Comparison of ENCODE assay signal across 24 cellular contexts in genomic region chr1:230517326-230517725, GRCh38.
"Had no signal": no experiment of that assay in that cellular context is flagged by ENCODE, and none has a peak within 500 bp of the region (broad histone marks: within the 10 kb centered on the region; RNA-seq: fewer than 3 reads in every experiment).

No MANE protein-coding gene starts in this region.

- H3K9me3 ChIP-seq: esophagus squamous epithelium, gastroesophageal sphincter, right lobe of liver, tibial artery had no signal

- H3K4me1 Mint-ChIP-seq: activated naive CD8-positive, alpha-beta T cell treated with anti-CD3 and anti-CD28 coated beads for 36 hours; activated T-helper 17 cell treated with anti-CD3 and anti-CD28 coated beads, Interleukin-2, amount 50 U/mL, for 72 hours; immature natural killer cell; memory B cell; stimulated activated effector memory CD8-positive, alpha-beta T cell treated with anti-CD3 and anti-CD28 coated beads, Interleukin-12 subunit alpha, Interleukin-12 subunit beta, amount 100 ng/mL, for 72 hours; stimulated activated naive CD8-positive, alpha-beta T cell treated with anti-CD3 and anti-CD28 coated beads, Interleukin-15, amount 100 ng/mL, for 72 hours had no signal

- H3K4me1 ChIP-seq: esophagus squamous epithelium, gastroesophageal sphincter, parathyroid adenoma, right lobe of liver, tibial artery had no signal

- H3K27ac ChIP-seq: esophagus squamous epithelium, gastroesophageal sphincter, parathyroid adenoma, right lobe of liver, skin epidermis, tibial artery had no signal

- H3K27me3 ChIP-seq: right lobe of liver, tibial artery had no signal

- ATAC-seq: activated T-helper 17 cell treated with anti-CD3 and anti-CD28 coated beads, Interleukin-2, amount 50 U/mL, for 72 hours; gastroesophageal sphincter; right lobe of liver; stimulated activated effector memory CD8-positive, alpha-beta T cell treated with anti-CD3 and anti-CD28 coated beads, Interleukin-12 subunit alpha, Interleukin-12 subunit beta, amount 100 ng/mL, for 72 hours; stimulated activated naive CD8-positive, alpha-beta T cell treated with anti-CD3 and anti-CD28 coated beads, Interleukin-15, amount 100 ng/mL, for 72 hours; WTC11 had no signal

- H3K4me3 Mint-ChIP-seq: activated naive CD8-positive, alpha-beta T cell treated with anti-CD3 and anti-CD28 coated beads for 36 hours; activated T-cell treated with anti-CD3 and anti-CD28 coated beads, Interleukin-2, amount 50 U/mL, for 24 hours; activated T-helper 17 cell treated with anti-CD3 and anti-CD28 coated beads, Interleukin-2, amount 50 U/mL, for 72 hours; endodermal cell; immature natural killer cell; memory B cell; nephron; stimulated activated effector memory CD8-positive, alpha-beta T cell treated with anti-CD3 and anti-CD28 coated beads, Interleukin-12 subunit alpha, Interleukin-12 subunit beta, amount 100 ng/mL, for 72 hours; stimulated activated naive CD8-positive, alpha-beta T cell treated with anti-CD3 and anti-CD28 coated beads, Interleukin-15, amount 100 ng/mL, for 72 hours; T-helper 1 cell treated with Interleukin-12 subunit alpha and Interleukin-12 subunit beta and Interleukin-4 antibody, amounts not matched to agents 30 μg/mL and 1 μg/mL, for 36 hours; WTC11 had no signal

- H3K27ac Mint-ChIP-seq: activated naive CD8-positive, alpha-beta T cell treated with anti-CD3 and anti-CD28 coated beads for 36 hours; activated T-cell treated with anti-CD3 and anti-CD28 coated beads, Interleukin-2, amount 50 U/mL, for 24 hours; activated T-helper 17 cell treated with anti-CD3 and anti-CD28 coated beads, Interleukin-2, amount 50 U/mL, for 72 hours; endodermal cell; immature natural killer cell; memory B cell; stimulated activated effector memory CD8-positive, alpha-beta T cell treated with anti-CD3 and anti-CD28 coated beads, Interleukin-12 subunit alpha, Interleukin-12 subunit beta, amount 100 ng/mL, for 72 hours; stimulated activated naive CD8-positive, alpha-beta T cell treated with anti-CD3 and anti-CD28 coated beads, Interleukin-15, amount 100 ng/mL, for 72 hours; T-helper 1 cell treated with Interleukin-12 subunit alpha and Interleukin-12 subunit beta and Interleukin-4 antibody, amounts not matched to agents 30 μg/mL and 1 μg/mL, for 36 hours; WTC11 had no signal

- H3K36me3 Mint-ChIP-seq: activated naive CD8-positive, alpha-beta T cell treated with anti-CD3 and anti-CD28 coated beads for 36 hours; immature natural killer cell; memory B cell; stimulated activated effector memory CD8-positive, alpha-beta T cell treated with anti-CD3 and anti-CD28 coated beads, Interleukin-12 subunit alpha, Interleukin-12 subunit beta, amount 100 ng/mL, for 72 hours had no signal

- H3K4me3 ChIP-seq: esophagus squamous epithelium, gastroesophageal sphincter, right lobe of liver, skin epidermis, tibial artery had no signal

- H3K9me3 Mint-ChIP-seq: activated naive CD8-positive, alpha-beta T cell treated with anti-CD3 and anti-CD28 coated beads for 36 hours; activated T-cell treated with anti-CD3 and anti-CD28 coated beads, Interleukin-2, amount 50 U/mL, for 24 hours; activated T-helper 17 cell treated with anti-CD3 and anti-CD28 coated beads, Interleukin-2, amount 50 U/mL, for 72 hours; immature natural killer cell; memory B cell; nephron; stimulated activated effector memory CD8-positive, alpha-beta T cell treated with anti-CD3 and anti-CD28 coated beads, Interleukin-12 subunit alpha, Interleukin-12 subunit beta, amount 100 ng/mL, for 72 hours; stimulated activated naive CD8-positive, alpha-beta T cell treated with anti-CD3 and anti-CD28 coated beads, Interleukin-15, amount 100 ng/mL, for 72 hours; T-helper 1 cell treated with Interleukin-12 subunit alpha and Interleukin-12 subunit beta and Interleukin-4 antibody, amounts not matched to agents 30 μg/mL and 1 μg/mL, for 36 hours had no signal

- DNase-seq: activated CD4-positive, alpha-beta T cell treated with anti-CD3 and anti-CD28 coated beads, Interleukin-2, amount 50 U/mL, for 4 hours; activated CD8-positive, alpha-beta memory T cell treated with anti-CD3 and anti-CD28 coated beads for 24 hours; activated CD8-positive, alpha-beta memory T cell treated with anti-CD3 and anti-CD28 coated beads, Interleukin-2, amount 50 U/mL, for 4 hours; activated naive CD8-positive, alpha-beta T cell treated with anti-CD3 and anti-CD28 coated beads for 36 hours; activated T-cell treated with anti-CD3 and anti-CD28 coated beads, Interleukin-2, amount 50 U/mL, for 24 hours; amniotic stem cell; cortex of kidney; esophagus squamous epithelium; immature natural killer cell; right lobe of liver; stimulated activated CD4-positive, alpha-beta T cell treated with anti-CD3 and anti-CD28 coated beads, Interleukin-2, amount 100 ng/mL, for 24 hours; stimulated activated naive CD8-positive, alpha-beta T cell treated with anti-CD3 and anti-CD28 coated beads, Interleukin-15, amount 100 ng/mL, for 72 hours; T1000; tibial artery had no signal

- H3K36me3 ChIP-seq: esophagus squamous epithelium, gastroesophageal sphincter, right lobe of liver, tibial artery had no signal
